In genomic region chr4:66974665-66975064, GRCh38 we compare ENCODE assay signal across 17 cellular contexts.
DNase-seq lines count a peak whose midpoint lies in the region; ATAC-seq and TF ChIP-seq lines count a peak whose summit lies in the region.
"Had no signal": no experiment of that assay in that cellular context is flagged by ENCODE, and none has a peak within 500 bp of the region (broad histone marks: within the 10 kb centered on the region; RNA-seq: fewer than 3 reads in every experiment).

No MANE protein-coding gene starts in this region.

- H3K27me3 ChIP-seq in foreskin keratinocyte, result no peaks in the 10 kb centered on the region
- no peaks in the 10 kb centered on the region for H3K27me3 ChIP-seq in upper lobe of right lung
- H3K27me3 ChIP-seq: BLaER1 had no signal

- BruUV-seq in Calu3 (replicated peaks; lab: Mats Ljungman, UMichigan), result no TSS peak

- H3K27me3 Mint-ChIP-seq in Calu3 (ENCODE audit: unreplicated experiment) (no peaks in the 10 kb centered on the region), mesothelial cell of epicardium (ENCODE audit: low read depth) (no peaks in the 10 kb centered on the region)
- H3K27me3 Mint-ChIP-seq: CD8-positive, alpha-beta memory T cell had no signal

- no peaks in the 10 kb centered on the region for H3K36me3 ChIP-seq in upper lobe of right lung
- H3K36me3 ChIP-seq: BLaER1, HAP-1 had no signal

- CTCF ChIA-PET in Calu3 (lab: Charles Lee), result interaction anchor here (1.1 kb wide), 1 partner anchor 61 kb away, joined by 3 read pairs; no protein-coding TSS in a partner anchor
- CTCF ChIA-PET in RWPE1 (lab: Yijun Ruan, JAX), result no interaction called here

- H3K4me3 Mint-ChIP-seq in Calu3 (ENCODE audit: low read depth, unreplicated experiment), result no peak overlapping the region
- no peak overlapping the region for H3K4me3 Mint-ChIP-seq in mesothelial cell of epicardium
- H3K4me3 Mint-ChIP-seq: CD8-positive, alpha-beta memory T cell had no signal

- DNase-seq in Calu3, result peak; percentile 11
- DNase-seq in RWPE1 (ENCODE audit: low spot score), result peak; percentile 1
- peak; percentile 36 to 68 for DNase-seq in foreskin keratinocyte
- DNase-seq in mesothelial cell of epicardium (ENCODE audit: low spot score in 2 of 2, unreplicated experiment in 2 of 2), result no peak
- no peak for DNase-seq in HUDEP-2 (lab: John Stamatoyannopoulos, UW; ENCODE audit: unreplicated experiment in 76 of 76)
- no peak for DNase-seq in upper lobe of right lung
- no peak for DNase-seq in Right ventricle myocardium superior
- DNase-seq: AML-193; CD8-positive, alpha-beta memory T cell; DMS53 had no signal

- intact Hi-C loops in Calu3 (cut with micrococcal nuclease; ENCODE audit: unreplicated experiment) (loop anchor here (2.0 to 10.0 kb wide), 2 partner anchors 40 to 220 kb away; no protein-coding TSS in a partner anchor), upper lobe of right lung (cut with DNase I) (no loop called here), Right ventricle myocardium superior (cut with DNase I) (no loop called here)

- H3K4me1 ChIP-seq in foreskin keratinocyte, result no peaks in the 10 kb centered on the region
- H3K4me1 ChIP-seq in upper lobe of right lung, result no peaks in the 10 kb centered on the region
- H3K4me1 ChIP-seq: BLaER1 had no signal

- H3K4me3 ChIP-seq in upper lobe of right lung, result no peak overlapping the region
- H3K4me3 ChIP-seq: BLaER1, GM12878, HAP-1 had no signal

- H3K27ac ChIP-seq in RWPE1 (no peak overlapping the region), foreskin keratinocyte (no peak overlapping the region), upper lobe of right lung (no peak overlapping the region)
- H3K27ac ChIP-seq: 22Rv1, BLaER1 had no signal

- no peaks in the 10 kb centered on the region for H3K9me3 ChIP-seq in upper lobe of right lung
- H3K9me3 ChIP-seq: BLaER1, Caco-2, HAP-1 had no signal

- peaks cover 42% of the 10 kb centered on the region for H3K4me1 Mint-ChIP-seq in Calu3 (ENCODE audit: low read depth, unreplicated experiment)
- H3K4me1 Mint-ChIP-seq in mesothelial cell of epicardium, result peaks cover 57% of the 10 kb centered on the region
- H3K4me1 Mint-ChIP-seq: CD8-positive, alpha-beta memory T cell had no signal

- H3K27ac Mint-ChIP-seq in Calu3 (ENCODE audit: unreplicated experiment) (peak overlapping the region; percentile 67), mesothelial cell of epicardium (peak overlapping the region; percentile 88)
- H3K27ac Mint-ChIP-seq: CD8-positive, alpha-beta memory T cell had no signal

- POLR2A ChIA-PET in RWPE1 (lab: Yijun Ruan, JAX; ENCODE audit: low non-redundant PET), result no interaction called here

- TF ChIP-seq CTCF in Calu3 (IDR thresholded peaks at IDR 0.05; ENCODE audit: unreplicated experiment) (no peak), RWPE1 (conservative IDR thresholded peaks at IDR 0.05; ENCODE audit: low read depth) (no peak), foreskin keratinocyte (conservative IDR thresholded peaks at IDR 0.05) (no peak), mesothelial cell of epicardium (IDR thresholded peaks at IDR 0.05; ENCODE audit: unreplicated experiment) (no peak), upper lobe of right lung (IDR thresholded peaks at IDR 0.05) (no peak)

- H3K9me3 Mint-ChIP-seq in Calu3 (ENCODE audit: low read depth, unreplicated experiment) (no peaks in the 10 kb centered on the region), mesothelial cell of epicardium (no peaks in the 10 kb centered on the region)

- H3K36me3 Mint-ChIP-seq in Calu3 (ENCODE audit: insufficient read depth, unreplicated experiment) (no peaks in the 10 kb centered on the region), mesothelial cell of epicardium (no peaks in the 10 kb centered on the region)
- H3K36me3 Mint-ChIP-seq: CD8-positive, alpha-beta memory T cell had no signal

- ATAC-seq in foreskin keratinocyte (peak; percentile 45), upper lobe of right lung (no peak), GM19324 (IDR thresholded peaks at IDR 0.05; ENCODE audit: low FRiP score, unreplicated experiment) (no peak), Right ventricle myocardium superior (ENCODE audit: poor library complexity) (no peak)
- ATAC-seq: GM12878, HepG2 had no signal

Comparison
In these comparisons a context has a peak if more than half of its experiments do, and no peak if none do; other contexts are left out.
1. DNase-seq: peak in Calu3 (single experiment), RWPE1 (single experiment) and foreskin keratinocyte (2 of 2); none in mesothelial cell of epicardium (0 of 2), HUDEP-2 (0 of 76), upper lobe of right lung (single experiment) and Right ventricle myocardium superior (single experiment).